7 cellular contexts compared by ENCODE assay signal in genomic region chr12:51238510-51239334, GRCh38. TPM values are rescaled to one million over a fixed set of nuclear protein-coding genes. Genes with fewer than 3 reads are reported as not detected.
DNase-seq lines count a peak whose midpoint lies in the region; ATAC-seq, FAIRE-seq and TF ChIP-seq lines count a peak whose summit lies in the region.

Gene DAZAP2 (plus strand): TSS chr12:51238826. CDS start chr12:51238908, 82 bp downstream.

- H3K36me3 ChIP-seq in hepatocyte (replicated peaks; ENCODE audit: insufficient read depth, low read depth) = peaks cover 5% of the 10 kb centered on the region

- H3K4me3 ChIP-seq in astrocyte of the cerebellum (ENCODE audit: low read depth, low read length) = peak within 1 kb of the TSS; percentile 100
- H3K4me3 ChIP-seq in hepatocyte = peak within 1 kb of the TSS; percentile 80
- H3K4me3 ChIP-seq in retinal pigment epithelial cell (ENCODE audit: low read length) = peak within 1 kb of the TSS; percentile 100

- peak within 1 kb of the TSS; percentile 100 for H3K27ac ChIP-seq in hepatocyte

- H3K79me2 ChIP-seq in hepatocyte = peaks cover 24% of the 10 kb centered on the region

- H3K9me2 ChIP-seq in hepatocyte (replicated peaks; ENCODE audit: insufficient read depth) = no peaks in the 10 kb centered on the region

- TF ChIP-seq CTCF in astrocyte of the cerebellum (IDR thresholded peaks at IDR 0.05; ENCODE audit: low read depth, low read length, missing control alignments) (peak; percentile 1), hepatocyte (IDR thresholded peaks at IDR 0.05; ENCODE audit: poor library complexity) (no peak), retinal pigment epithelial cell (conservative IDR thresholded peaks at IDR 0.05; ENCODE audit: low read depth, low read length) (peak; percentile 6)

- 1% methylated on average over 65 of the region's 70 CpGs for WGBS in hepatocyte (ENCODE audit: low lambda C conversion rate, missing lambda C conversion rate)

- H3K27me3 ChIP-seq in hepatocyte = no peaks in the 10 kb centered on the region

- ATAC-seq in HG02981 (IDR thresholded peaks at IDR 0.05; ENCODE audit: unreplicated experiment) = peak; percentile 87

- peak within 1 kb of the TSS; percentile 83 for H3K4me2 ChIP-seq in hepatocyte

- H3K9me3 ChIP-seq in hepatocyte (ENCODE audit: low read depth) = no peaks in the 10 kb centered on the region

- no peaks in the 10 kb centered on the region for H3K4me1 ChIP-seq in hepatocyte (ENCODE audit: insufficient read depth)

- peak within 1 kb of the TSS; percentile 83 for H2AFZ ChIP-seq in hepatocyte

- in situ Hi-C loops in astrocyte of the cerebellum (cut with HindIII; ENCODE audit: low sequenced_read_pairs) = no loop called here

- peaks cover 2% of the 10 kb centered on the region for H4K20me1 ChIP-seq in hepatocyte (ENCODE audit: insufficient read depth, poor library complexity, severe bottlenecking)

- DNase-seq in GM18507 (ENCODE audit: extremely low spot score, insufficient read length, low read depth) (peak; percentile 94), NCI-H2029 (lab: John Stamatoyannopoulos, UW) (peak; percentile 97), T-helper 22 cell (ENCODE audit: low read depth) (peak; percentile 92), astrocyte of the cerebellum (ENCODE audit: low read depth) (peak; percentile 85), hepatocyte (ENCODE audit: low spot score) (peak; percentile 98), retinal pigment epithelial cell (ENCODE audit: low read depth) (peak; percentile 83)

- FAIRE-seq in GM18507 (lab: Jason Lieb, UNC) = peak; percentile 90

RNA-seq across cellular contexts. Expression of gene DAZAP2, which starts in this region (rescaled TPM):
- 273 and 277 TPM in 2 replicates for total RNA-seq in hepatocyte
- polyA plus RNA-seq in hepatocyte = 303 and 348 TPM in 2 replicates

Comparison
In these comparisons a context has a peak if more than half of its experiments do, and no peak if none do; other contexts are left out.
1. Peak in every context shown above with its lines: DNase-seq, ATAC-seq, H3K4me3 ChIP-seq and H3K27ac ChIP-seq.